ENCODE assay signal across 1 cellular context in genomic region chr2:120788349-120788700, GRCh38.
TF ChIP-seq lines count a peak whose summit lies in the region.

No MANE protein-coding gene starts in this region.

TF ChIP-seq in H1, 55 proteins besides CTCF, POLR2A, EP300 and RAD21 (continued from another document):
- TF ChIP-seq SP1 (IDR thresholded peaks at IDR 0.05; ENCODE audit: low read depth, low read length) (no peak), EZH2 (IDR thresholded peaks at IDR 0.05; ENCODE audit: low read depth, low read length, severe bottlenecking) (no peak), CBX8 (IDR thresholded peaks at IDR 0.05; ENCODE audit: borderline replicate concordance, low read depth, low read length) (no peak), CHD1 (IDR thresholded peaks at IDR 0.05; ENCODE audit: low read depth, low read length) (no peak), CBX5 (IDR thresholded peaks at IDR 0.05; ENCODE audit: low read depth, low read length) (no peak), E2F6 (IDR thresholded peaks at IDR 0.05) (no peak), TBP (IDR thresholded peaks at IDR 0.05; ENCODE audit: low read depth, low read length) (no peak), TAF7 (optimal IDR thresholded peaks at IDR 0.05; ENCODE audit: borderline replicate concordance, low read depth, low read length) (no peak), POU5F1 (IDR thresholded peaks at IDR 0.05; ENCODE audit: low read depth, low read length) (no peak), SIRT6 (IDR thresholded peaks at IDR 0.05; ENCODE audit: low read length) (no peak)
